ENCODE assay signal across 23 cellular contexts in the genomic region with DNA sequence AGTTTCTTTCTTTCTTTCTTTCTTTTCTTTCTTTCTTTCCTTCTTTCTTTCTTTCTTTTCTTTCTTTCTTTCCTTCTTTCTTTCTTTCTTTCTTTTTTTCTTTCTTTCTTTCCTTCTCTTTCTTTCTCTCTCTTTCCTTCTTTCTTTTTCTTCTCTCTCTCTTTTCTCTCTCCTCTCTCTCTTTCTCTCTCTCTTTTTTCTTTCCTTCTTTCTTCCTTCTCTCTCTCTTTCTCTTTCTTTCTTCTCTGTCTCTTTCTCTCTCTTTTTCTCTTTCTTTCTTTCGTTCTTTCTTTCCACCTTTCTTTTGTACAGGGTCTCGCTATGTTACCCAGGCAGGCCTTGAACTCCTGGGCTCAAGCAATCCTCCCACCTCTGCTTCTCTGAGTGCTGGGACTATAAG. TPM values are rescaled to one million over a fixed set of nuclear protein-coding genes. Genes with fewer than 3 reads are reported as not detected.
"Had no signal": no experiment of that assay in that cellular context is flagged by ENCODE, and none has a peak within 500 bp of the region (broad histone marks: within the 10 kb centered on the region; RNA-seq: fewer than 3 reads in every experiment).

No MANE protein-coding gene starts in this region.

RNA-seq across cellular contexts. Expression of gene CLEC19A, which starts 35.7 kb away (rescaled TPM):
- total RNA-seq: naive thymus-derived CD8-positive, alpha-beta T cell; natural killer cell; natural killer cell treated with Interleukin-12 subunit alpha and Interleukin-12 subunit beta and Interleukin-15 and Interleukin-18, amount 100 ng/mL, for 72 hours; neural crest cell; occipital lobe; omental fat pad; osteoblast; osteocyte; ovary; posterior vena cava; progenitor cell of endocrine pancreas; psoas muscle; pulmonary artery endothelial cell; renal cortical epithelial cell; right atrium auricular region; right cardiac atrium; sigmoid colon; skeletal muscle tissue; smooth muscle cell; spleen had no signal
- polyA plus RNA-seq: naive thymus-derived CD8-positive, alpha-beta T cell; neural cell; ovary; pancreas; psoas muscle; right cardiac atrium; sigmoid colon; small intestine; smooth muscle cell; spleen had no signal
